ENCODE assay signal across 8 cellular contexts in genomic region chr5:149317281-149318048, GRCh38. TPM values are rescaled to one million over a fixed set of nuclear protein-coding genes. Genes with fewer than 3 reads are reported as not detected.
DNase-seq lines count a peak whose midpoint lies in the region; ATAC-seq, FAIRE-seq and TF ChIP-seq lines count a peak whose summit lies in the region.

No MANE protein-coding gene starts in this region.

- H3K4me3 ChIP-seq in OCI-LY3 (ENCODE audit: low read length) (no peak overlapping the region), astrocyte of the cerebellum (ENCODE audit: low read depth, low read length) (no peak overlapping the region), keratinocyte (ENCODE audit: control insufficient read depth in 2 of 3, extremely low read depth in 1 of 3, insufficient read depth in 2 of 3, low read depth in 1 of 3, low read length in 3 of 3) (no peak overlapping the region), suprapubic skin (no peak overlapping the region)

- no peak overlapping the region for H3K4me2 ChIP-seq in OCI-LY3 (ENCODE audit: low read length)
- no peak overlapping the region for H3K4me2 ChIP-seq in keratinocyte (ENCODE audit: control insufficient read depth, extremely low read depth, insufficient read depth, low read depth, low read length)

- H3K9me3 ChIP-seq in OCI-LY3 (ENCODE audit: insufficient read depth, low read length) (no peaks in the 10 kb centered on the region), keratinocyte (ENCODE audit: control insufficient read depth, low read depth, low read length) (no peaks in the 10 kb centered on the region), suprapubic skin (no peaks in the 10 kb centered on the region)

- 83% methylated on average over 13 of the region's 14 CpGs for WGBS in suprapubic skin

- peak; percentile 71 for DNase-seq in Ammon's horn (ENCODE audit: low spot score)
- peak; percentile 22 for DNase-seq in astrocyte of the cerebellum (ENCODE audit: low read depth)
- DNase-seq in keratinocyte (ENCODE audit: low read depth, low spot score): no peak
- DNase-seq in suprapubic skin (ENCODE audit: low spot score in 2 of 2): no peak
- DNase-seq in mesenteric fat pad (ENCODE audit: low spot score): no peak

- H3K9ac ChIP-seq in OCI-LY3 (ENCODE audit: low read length) (no peak overlapping the region), keratinocyte (ENCODE audit: control insufficient read depth, extremely low read depth, insufficient read depth, low read length) (no peak overlapping the region)

- H3K9me1 ChIP-seq in keratinocyte (ENCODE audit: control insufficient read depth, extremely low read depth, insufficient read depth, low read length): no peaks in the 10 kb centered on the region

- peak; percentile 78 for FAIRE-seq in keratinocyte (lab: Jason Lieb, UNC)

- H3K27me3 ChIP-seq in OCI-LY3 (ENCODE audit: low read depth, low read length) (no peaks in the 10 kb centered on the region), keratinocyte (ENCODE audit: control insufficient read depth, extremely low read depth, insufficient read depth, low read length) (no peaks in the 10 kb centered on the region), suprapubic skin (no peaks in the 10 kb centered on the region)

- dilution Hi-C loops in keratinocyte (cut with MboI; ENCODE audit: extremely low pct_ligation_motif_present, low sequenced_read_pairs): no loop called here

- H3K79me2 ChIP-seq in OCI-LY3 (ENCODE audit: low read length) (no peaks in the 10 kb centered on the region), keratinocyte (ENCODE audit: control insufficient read depth, insufficient read depth, low read length) (no peaks in the 10 kb centered on the region)

- no peaks in the 10 kb centered on the region; the same call in 1 of the 2 replicates for H3K4me1 ChIP-seq in OCI-LY3 (ENCODE audit: low read length)
- H3K4me1 ChIP-seq in keratinocyte (ENCODE audit: control insufficient read depth, extremely low read depth, insufficient read depth, low read length): peaks cover 13% of the 10 kb centered on the region
- peaks cover 17% of the 10 kb centered on the region for H3K4me1 ChIP-seq in suprapubic skin

- peak; percentile 74 for ATAC-seq in HG03432 (IDR thresholded peaks at IDR 0.05; ENCODE audit: unreplicated experiment)

- no peak for TF ChIP-seq POLR2A in suprapubic skin (IDR thresholded peaks at IDR 0.05)

- H2AFZ ChIP-seq in OCI-LY3 (ENCODE audit: low read depth, low read length) (no peak overlapping the region; the same call in 1 of the 2 replicates), keratinocyte (ENCODE audit: control insufficient read depth, low read length) (no peak overlapping the region)

- TF ChIP-seq EP300 in suprapubic skin (IDR thresholded peaks at IDR 0.05): no peak

- H3K27ac ChIP-seq in OCI-LY3 (ENCODE audit: low read length): no peak overlapping the region
- no peak overlapping the region for H3K27ac ChIP-seq in keratinocyte (ENCODE audit: control insufficient read depth, insufficient read depth, low read length)
- H3K27ac ChIP-seq in suprapubic skin: no peak overlapping the region

- TF ChIP-seq CTCF in GM12873 (IDR thresholded peaks at IDR 0.05; ENCODE audit: insufficient read depth, low read depth, low read length, missing control alignments): peak; percentile 74
- TF ChIP-seq CTCF in OCI-LY3 (IDR thresholded peaks at IDR 0.05; ENCODE audit: low read depth, low read length): peak; percentile 62
- peak; percentile 72 for TF ChIP-seq CTCF in astrocyte of the cerebellum (IDR thresholded peaks at IDR 0.05; ENCODE audit: low read depth, low read length, missing control alignments)
- TF ChIP-seq CTCF in keratinocyte (optimal IDR thresholded peaks at IDR 0.05 in 1 of 3, IDR thresholded peaks at IDR 0.05 in 1 of 3, conservative IDR thresholded peaks at IDR 0.05 in 1 of 3; ENCODE audit: extremely low read depth in 1 of 3, insufficient read depth in 2 of 3, low read length in 3 of 3): peak; percentile 57 to 75 (median 74)
- TF ChIP-seq CTCF in suprapubic skin (IDR thresholded peaks at IDR 0.05): peak; percentile 27 to 54

- H3K36me3 ChIP-seq in OCI-LY3 (replicated peaks; ENCODE audit: low read depth, low read length): no peaks in the 10 kb centered on the region
- H3K36me3 ChIP-seq in keratinocyte (ENCODE audit: control insufficient read depth in 2 of 2, extremely low read depth in 1 of 2, insufficient read depth in 2 of 2, low read length in 2 of 2): peaks cover 1 to 2% of the 10 kb centered on the region in 2 experiments
- H3K36me3 ChIP-seq in suprapubic skin: peaks cover 15% of the 10 kb centered on the region

- H4K20me1 ChIP-seq in OCI-LY3 (ENCODE audit: insufficient read depth, low read length) (no peaks in the 10 kb centered on the region), keratinocyte (ENCODE audit: control insufficient read depth, extremely low read depth, insufficient read depth, low read length) (no peaks in the 10 kb centered on the region)

- in situ Hi-C loops in astrocyte of the cerebellum (cut with HindIII; ENCODE audit: low sequenced_read_pairs): no loop called here

RNA-seq across cellular contexts. Expression of gene GRPEL2, which starts 27.8 kb away (rescaled TPM):
- polyA plus RNA-seq in keratinocyte: 11.4 to 17.5 TPM (median 11.7 TPM) in 3 replicates
- 17.2 TPM for polyA plus RNA-seq in keratinocyte (2011; ENCODE audit: low read depth)
- polyA plus RNA-seq in keratinocyte (2011; cell fraction: cytosol; rRNA removed): 7.2 and 13.7 TPM in 2 replicates
- polyA plus RNA-seq in keratinocyte (2011; cell fraction: nucleus; rRNA removed): 7.1 and 10.6 TPM in 2 replicates
- polyA plus RNA-seq in keratinocyte (2012; ENCODE audit: low replicate concordance): 8.9 and 12.9 TPM in 2 replicates
- 6.2 to 17.2 TPM (median 13.1 TPM) in 3 replicates for polyA minus RNA-seq in keratinocyte
- 19.2 TPM for polyA minus RNA-seq in keratinocyte (2011; cell fraction: cytosol; rRNA and poly(A)+ RNA removed)
- 9.3 and 11.9 TPM in 2 replicates for polyA minus RNA-seq in keratinocyte (2011; cell fraction: nucleus; rRNA and poly(A)+ RNA removed)
- total RNA-seq in suprapubic skin: 10 to 100 TPM in 2 of 4 donors, 1 to 10 TPM in 2; 8.4 to 12.4 (median 10.6) TPM
- 22.7 TPM for total RNA-seq in mesenteric fat pad

RNA-seq across cellular contexts. Expression of gene PCYOX1L, which starts 40.4 kb away (rescaled TPM):
- polyA plus RNA-seq in keratinocyte: 9.5 to 12.8 TPM (median 9.9 TPM) in 3 replicates
- polyA plus RNA-seq in keratinocyte (2011; ENCODE audit: low read depth): 6.3 TPM
- 5.6 and 6.1 TPM in 2 replicates for polyA plus RNA-seq in keratinocyte (2011; cell fraction: cytosol; rRNA removed)
- polyA plus RNA-seq in keratinocyte (2011; cell fraction: nucleus; rRNA removed): 23.6 and 26.8 TPM in 2 replicates
- 6.9 and 8.3 TPM in 2 replicates for polyA plus RNA-seq in keratinocyte (2012; ENCODE audit: low replicate concordance)
- polyA minus RNA-seq in keratinocyte: 7.4 to 11.9 TPM (median 9.5 TPM) in 3 replicates
- polyA minus RNA-seq in keratinocyte (2011; cell fraction: cytosol; rRNA and poly(A)+ RNA removed): 6.9 TPM
- 8.1 and 9.8 TPM in 2 replicates for polyA minus RNA-seq in keratinocyte (2011; cell fraction: nucleus; rRNA and poly(A)+ RNA removed)
- total RNA-seq in suprapubic skin: 10 to 100 TPM in 1 of 4 donors, 1 to 10 TPM in 3; 4.5 to 11.8 (median 5.8) TPM
- total RNA-seq in mesenteric fat pad: 1.9 TPM

RNA-seq across cellular contexts. Expression of gene AFAP1L1, which starts 45.8 kb away (rescaled TPM):
- 3.6 to 5.0 TPM (median 4.6 TPM) in 3 replicates for polyA plus RNA-seq in keratinocyte
- polyA plus RNA-seq in keratinocyte (2011; ENCODE audit: low read depth): 8.0 TPM
- 5.5 and 5.6 TPM in 2 replicates for polyA plus RNA-seq in keratinocyte (2011; cell fraction: cytosol; rRNA removed)
- 4.9 and 5.9 TPM in 2 replicates for polyA plus RNA-seq in keratinocyte (2011; cell fraction: nucleus; rRNA removed)
- polyA plus RNA-seq in keratinocyte (2012; ENCODE audit: low replicate concordance): 5.2 and 8.2 TPM in 2 replicates
- 5.1 to 9.3 TPM (median 8.1 TPM) in 3 replicates for polyA minus RNA-seq in keratinocyte
- 4.0 TPM for polyA minus RNA-seq in keratinocyte (2011; cell fraction: cytosol; rRNA and poly(A)+ RNA removed)
- 2.5 and 3.6 TPM in 2 replicates for polyA minus RNA-seq in keratinocyte (2011; cell fraction: nucleus; rRNA and poly(A)+ RNA removed)
- total RNA-seq in suprapubic skin: 10 to 100 TPM in 1 of 4 donors, 1 to 10 TPM in 3; 4.8 to 11.6 (median 7.3) TPM
- total RNA-seq in mesenteric fat pad: 49.3 TPM

Comparison
In these comparisons a context has a peak if more than half of its experiments do, and no peak if none do; other contexts are left out.
1. DNase-seq: peak in Ammon's horn (single experiment) and astrocyte of the cerebellum (single experiment); none in keratinocyte (single experiment), suprapubic skin (0 of 2) and mesenteric fat pad (single experiment).
2. Peak in every context shown above with its lines, with median percentiles within 50 percentile points of each other: CTCF ChIP-seq.